In the genomic region with DNA sequence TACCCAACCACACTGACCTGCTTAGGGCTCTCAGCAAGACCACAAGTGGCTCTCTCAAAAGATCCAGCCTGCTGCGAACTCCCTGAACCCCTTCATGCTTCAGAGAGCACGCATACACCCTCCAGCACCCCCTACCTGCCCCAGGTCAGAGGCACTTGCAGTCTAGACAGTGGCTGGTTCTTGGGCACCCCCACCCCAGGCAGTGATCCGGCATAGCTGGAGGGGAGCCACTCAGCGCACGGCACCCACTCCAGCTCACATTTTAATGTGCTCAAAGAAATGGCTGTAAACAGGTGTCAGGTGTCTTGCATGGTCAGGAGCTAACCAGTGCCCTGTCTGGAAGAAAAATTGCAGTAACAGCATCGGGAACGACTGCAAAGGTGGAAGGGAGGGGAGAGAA, we compare ENCODE assay signal across 1 cellular context.
TF ChIP-seq lines count a peak whose summit lies in the region.

No MANE protein-coding gene starts in this region.

TF ChIP-seq in H1, 55 proteins besides CTCF, POLR2A, EP300 and RAD21:
- TF ChIP-seq SRF (IDR thresholded peaks at IDR 0.05; ENCODE audit: low read depth, low read length) (no peak), BCL11A (IDR thresholded peaks at IDR 0.05; ENCODE audit: low read depth in 2 of 2, low read length in 2 of 2) (no peak), RFX5 (IDR thresholded peaks at IDR 0.05; ENCODE audit: borderline replicate concordance, low read depth, low read length) (no peak), KDM1A (IDR thresholded peaks at IDR 0.05; ENCODE audit: borderline replicate concordance, low read length) (no peak), BACH1 (IDR thresholded peaks at IDR 0.05; ENCODE audit: low read length) (no peak), CBX5 (IDR thresholded peaks at IDR 0.05; ENCODE audit: low read depth, low read length) (no peak)
